Comparison of ENCODE assay signal across 8 cellular contexts in genomic region chr7:66995045-66995776, GRCh38. TPM values are rescaled to one million over a fixed set of nuclear protein-coding genes. Genes with fewer than 3 reads are reported as not detected.
DNase-seq lines count a peak whose midpoint lies in the region; ATAC-seq, FAIRE-seq and TF ChIP-seq lines count a peak whose summit lies in the region.
"Not testable (repeated sequence)": the region's sequence is repeated elsewhere in the genome, so short reads cannot be mapped to it uniquely, and the experiment has no call there.

SBDS (minus strand) TSS chr7:66995586; CDS start chr7:66995417, 169 bp downstream.

- not testable (repeated sequence) for H3K9me2 ChIP-seq in OCI-LY1 (ENCODE audit: low read depth, low read length)

- H3K9me3 Mint-ChIP-seq in Calu3 (ENCODE audit: low read depth, unreplicated experiment) = not testable (repeated sequence)

- under 1% methylated on average over 59 of the region's 59 CpGs for WGBS in HUES64
- WGBS in mesodermal cell (ENCODE audit: insufficient coverage in 2 of 2), 2 experiments = 0 to 1% methylated on average over 19 to 49 of the region's 59 CpGs

- not testable (repeated sequence) for H4K20me1 ChIP-seq in OCI-LY1 (ENCODE audit: insufficient read depth, low read length)

- H3K4me2 ChIP-seq in OCI-LY1 (ENCODE audit: low read length) = peak within 1 kb of the TSS; percentile 72

- peak within 1 kb of the TSS; percentile 93 for H3K4me3 Mint-ChIP-seq in Calu3 (ENCODE audit: low read depth, unreplicated experiment)

- H3K4me3 ChIP-seq in HUES64 (ENCODE audit: low read length) = peak within 1 kb of the TSS; percentile 96
- peak within 1 kb of the TSS; percentile 85 for H3K4me3 ChIP-seq in OCI-LY1 (ENCODE audit: low read depth, low read length, poor library complexity, severe bottlenecking)
- H3K4me3 ChIP-seq in mesodermal cell (ENCODE audit: extremely low read depth, insufficient read depth, low read length, poor library complexity, severe bottlenecking) = peak within 1 kb of the TSS; percentile 65

- intact Hi-C loops in Calu3 (cut with micrococcal nuclease; ENCODE audit: unreplicated experiment) = loop anchor here (5.0 to 10.0 kb wide), 2 partner anchors 150 to 438 kb away; no protein-coding TSS in a partner anchor

- H3K4me1 ChIP-seq in HUES64 (ENCODE audit: insufficient read depth, low read length); mesodermal cell (ENCODE audit: control insufficient read depth, insufficient read depth, low read length, poor library complexity, severe bottlenecking): not testable (repeated sequence)
- H3K4me1 ChIP-seq in OCI-LY1 (ENCODE audit: insufficient read depth, low read length, severe bottlenecking) = peaks cover 18% of the 10 kb centered on the region

- not testable (repeated sequence) for H3K4me1 Mint-ChIP-seq in Calu3 (ENCODE audit: low read depth, unreplicated experiment)

- peaks cover 46% of the 10 kb centered on the region for H3K36me3 Mint-ChIP-seq in Calu3 (ENCODE audit: insufficient read depth, unreplicated experiment)

- peak; percentile 56 for ATAC-seq in GM21447 (IDR thresholded peaks at IDR 0.05; ENCODE audit: unreplicated experiment)

- H3K27me3 ChIP-seq in HUES64 (ENCODE audit: insufficient read depth, low read length); OCI-LY1 (ENCODE audit: insufficient read depth, low read length): not testable (repeated sequence)

- H3K27ac ChIP-seq in HUES64 (ENCODE audit: low read depth, low read length) = peak within 1 kb of the TSS; percentile 86; the same call in 1 of the 2 replicates
- peak within 1 kb of the TSS; percentile 76 for H3K27ac ChIP-seq in OCI-LY1 (ENCODE audit: low read depth, low read length, poor library complexity, severe bottlenecking)
- H3K27ac ChIP-seq in mesodermal cell (ENCODE audit: low read depth, low read length, severe bottlenecking) = peak within 1 kb of the TSS; percentile 97

- H3K79me2 ChIP-seq in OCI-LY1 (ENCODE audit: insufficient read depth, low read length) = 0 out of 2 replicates have a peak, but pooled peaks cover 15% of the 10 kb centered on the region

- H3K27me3 Mint-ChIP-seq in Calu3 (ENCODE audit: unreplicated experiment) = not testable (repeated sequence)

- H3K9ac ChIP-seq in HUES64 (ENCODE audit: low read depth, low read length) (peak within 1 kb of the TSS; percentile 81), OCI-LY1 (ENCODE audit: low read length) (peak within 1 kb of the TSS; percentile 82)

- H3K9me3 ChIP-seq in HUES64 (ENCODE audit: insufficient read depth, low read depth, low read length); OCI-LY1 (ENCODE audit: low read length); mesodermal cell (ENCODE audit: control insufficient read depth, low read length): not testable (repeated sequence)

- CTCF ChIA-PET in Calu3 (lab: Charles Lee) = interaction anchor here (0.6 kb wide), 1 partner anchor 965 kb away, joined by 4 read pairs; no protein-coding TSS in a partner anchor

- not testable (repeated sequence) for H3F3A ChIP-seq in OCI-LY1 (ENCODE audit: insufficient read depth, low read length)

- TF ChIP-seq CTCF in Calu3 (IDR thresholded peaks at IDR 0.05; ENCODE audit: unreplicated experiment) = not testable (repeated sequence)
- TF ChIP-seq CTCF in OCI-LY1 (IDR thresholded peaks at IDR 0.05; ENCODE audit: low read length) = 0 out of 2 replicates have a peak, but pooled peaks have one; percentile 26

- not testable (repeated sequence) for BruUV-seq in Calu3 (replicated peaks; lab: Mats Ljungman, UMichigan)

- not testable (repeated sequence) for H2AFZ ChIP-seq in OCI-LY1 (ENCODE audit: low read length)

- peak within 1 kb of the TSS; percentile 98 for H3K27ac Mint-ChIP-seq in Calu3 (ENCODE audit: unreplicated experiment)

- FAIRE-seq in endometrium (lab: Jason Lieb, UNC) = peak; percentile 98

- H3K36me3 ChIP-seq in HUES64 (ENCODE audit: insufficient read depth, low read length) = peaks cover 36% of the 10 kb centered on the region
- H3K36me3 ChIP-seq in OCI-LY1 (ENCODE audit: insufficient read depth, low read length) = peaks cover 40% of the 10 kb centered on the region
- peaks cover 39% of the 10 kb centered on the region for H3K36me3 ChIP-seq in mesodermal cell (ENCODE audit: control insufficient read depth, insufficient read depth, low read length)

- peak; percentile 84 for DNase-seq in Calu3
- DNase-seq in activated CD8-positive, alpha-beta memory T cell treated with anti-CD3 and anti-CD28 coated beads, Interleukin-2, amount 50 U/mL, for 4 hours = peak; percentile 89
- DNase-seq in stimulated activated CD8-positive, alpha-beta memory T cell treated with anti-CD3 and anti-CD28 coated beads, Interleukin-15, amount 100 ng/mL, for 4 hours (ENCODE audit: low read depth in 2 of 2) = peak; percentile 80 to 92

RNA-seq across cellular contexts. Expression of gene SBDS, which starts in this region (rescaled TPM):
- 54.6 and 60.6 TPM in 2 replicates for total RNA-seq in Calu3 (2022)
- 24.8 TPM for polyA plus RNA-seq in HUES64 (2013, experiment 1 of 2)
- polyA plus RNA-seq in HUES64 (2013, experiment 2 of 2) = 25.5 TPM
- 61.1 TPM for polyA plus RNA-seq in mesodermal cell (2013, experiment 1 of 2)
- 71.8 TPM for polyA plus RNA-seq in mesodermal cell (2013, experiment 2 of 2)

Comparison
In these comparisons a context has a peak if more than half of its experiments do, and no peak if none do; other contexts are left out.
1. Peak in every context shown above with its lines: DNase-seq, ATAC-seq, H3K4me3 ChIP-seq and H3K27ac ChIP-seq.